ENCODE assay signal across 1 cellular context in genomic region chr14:81716953-81717352, GRCh38.
TF ChIP-seq lines count a peak whose summit lies in the region.

No MANE protein-coding gene starts in this region.

TF ChIP-seq in HepG2, 621 proteins besides CTCF, POLR2A, EP300 and RAD21 (continued from another document):
- TF ChIP-seq CEBPZ (IDR thresholded peaks at IDR 0.05; ENCODE audit: low read length) (no peak), SCMH1 (CRISPR knock-in tag; IDR thresholded peaks at IDR 0.05; ENCODE audit: borderline replicate concordance) (no peak), THAP9 (CRISPR knock-in tag; IDR thresholded peaks at IDR 0.05; ENCODE audit: borderline replicate concordance) (no peak), ZNF883 (CRISPR knock-in tag; IDR thresholded peaks at IDR 0.05; ENCODE audit: not compliant biosample characterization) (no peak), KDM2A (CRISPR knock-in tag; IDR thresholded peaks at IDR 0.05; ENCODE audit: borderline replicate concordance, low read depth) (no peak), RELA (CRISPR knock-in tag; IDR thresholded peaks at IDR 0.05) (no peak), ZNF251 (CRISPR knock-in tag; IDR thresholded peaks at IDR 0.05) (no peak), POLR2AphosphoS5 (IDR thresholded peaks at IDR 0.05; ENCODE audit: low read depth, low read length) (no peak), MIER3 (CRISPR knock-in tag; IDR thresholded peaks at IDR 0.05; ENCODE audit: borderline replicate concordance) (no peak)
- TF ChIP-seq, protein P1, sequence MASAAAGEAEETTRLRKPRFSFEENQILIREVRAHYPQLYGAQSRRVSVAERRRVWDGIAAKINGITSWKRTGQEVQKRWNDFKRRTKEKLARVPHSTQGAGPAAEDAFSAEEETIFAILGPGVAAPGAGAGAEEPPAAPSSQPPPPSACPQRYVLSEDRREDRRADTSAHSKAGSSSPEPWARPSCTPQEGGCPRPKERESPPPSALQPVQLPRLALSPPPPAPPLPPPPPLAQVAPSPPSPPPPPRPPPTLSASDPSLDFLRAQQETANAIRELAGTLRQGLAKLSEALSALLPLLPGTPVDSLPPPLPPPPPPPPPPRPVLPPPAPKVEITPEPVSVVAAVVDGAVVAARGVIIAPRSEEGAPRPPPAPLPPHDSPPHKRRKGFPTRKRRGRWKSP (CRISPR knock-in tag; IDR thresholded peaks at IDR 0.05), result no peak
TF ChIP-seq in HepG2: peak in this region for 0.
